ENCODE assay signal across 6 cellular contexts in the genomic region with DNA sequence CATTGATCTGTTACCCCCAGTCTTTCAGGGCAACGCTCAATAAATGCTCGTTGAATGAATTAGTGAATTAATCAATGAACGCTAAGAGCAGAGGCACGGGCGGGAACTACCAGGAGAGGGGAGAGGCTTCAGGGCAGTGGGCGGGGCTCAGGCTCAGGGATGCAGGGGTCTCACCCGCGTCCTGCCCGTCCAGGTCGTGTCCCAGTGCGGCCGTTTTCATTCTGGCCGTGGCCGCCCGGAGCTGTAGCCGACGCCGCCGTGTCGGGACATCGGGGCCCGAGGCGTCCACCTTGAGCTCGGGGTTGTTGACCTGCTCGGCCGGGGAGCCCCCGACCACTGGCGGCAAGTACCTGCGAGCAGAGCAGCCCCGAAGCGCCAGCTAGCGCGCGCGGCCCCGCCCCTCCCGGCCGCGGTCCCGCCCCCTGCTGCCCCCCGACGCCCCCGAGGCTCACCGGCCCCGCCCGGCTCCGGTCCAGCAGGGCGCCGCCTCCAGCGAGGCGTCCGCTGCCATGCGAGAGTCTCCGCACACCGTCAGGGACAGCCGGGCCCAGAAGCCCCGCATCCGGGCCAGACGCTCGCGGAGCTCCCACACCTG. TPM values are rescaled to one million over a fixed set of nuclear protein-coding genes. Genes with fewer than 3 reads are reported as not detected.
DNase-seq lines count a peak whose midpoint lies in the region; ATAC-seq and TF ChIP-seq lines count a peak whose summit lies in the region.

No MANE protein-coding gene starts in this region.

- no peak overlapping the region for H3K27ac Mint-ChIP-seq in CD14-positive monocyte

- peaks cover 4 to 21% of the 10 kb centered on the region in 2 donors for H3K36me3 Mint-ChIP-seq in CD14-positive monocyte

- intact Hi-C loops in Panc1 (cut with micrococcal nuclease; ENCODE audit: unreplicated experiment), result no loop called here
- intact Hi-C loops in spleen (cut with DNase I; ENCODE audit: low total_unique reads), result no loop called here
- intact Hi-C loops in CD14-positive monocyte (cut with micrococcal nuclease), result no loop called here

- H3K36me3 ChIP-seq in Panc1 (ENCODE audit: control insufficient read depth, insufficient read depth, low read length), result no peaks in the 10 kb centered on the region
- H3K36me3 ChIP-seq in spleen, result no peaks in the 10 kb centered on the region

- 5 to 29% (median 8%) methylated on average over 4 to 61 of the region's 61 CpGs for WGBS in spleen, 5 donors

- DNase-seq in Panc1 (ENCODE audit: low read depth, low spot score) (no peak), epithelial cell of esophagus (ENCODE audit: low read depth) (no peak), spleen (peak; percentile 85), CD14-positive monocyte (ENCODE audit: low spot score) (no peak), NCI-H2171 treated with DMSO at 0.1 percent for 48 hours (lab: John Stamatoyannopoulos, UW) (no peak)

- H3K27me3 Mint-ChIP-seq in CD14-positive monocyte (ENCODE audit: low read depth in 3 of 3), result peaks cover 64 to 74% (median 71%) of the 10 kb centered on the region in 3 donors

- peaks cover 0 to 22% (median 9%) of the 10 kb centered on the region in 7 donors for H3K9me3 Mint-ChIP-seq in CD14-positive monocyte

- POLR2A ChIA-PET in Panc1 (lab: Charles Lee), result no interaction called here

- H3K27me3 ChIP-seq in Panc1 (ENCODE audit: control insufficient read depth, insufficient read depth, low read length), result no peaks in the 10 kb centered on the region
- H3K27me3 ChIP-seq in spleen (replicated peaks in 1 of 7), result peaks cover 0 to 70% (median 37%) of the 10 kb centered on the region in 7 donors

- TF ChIP-seq POLR2A in spleen (IDR thresholded peaks at IDR 0.05), result no peak

- H3K4me3 ChIP-seq in Panc1 (ENCODE audit: low read depth in 2 of 2, low read length in 2 of 2) (peak overlapping the region; percentile 36 to 44), epithelial cell of esophagus (ENCODE audit: low read length) (peak overlapping the region; percentile 23), spleen (peak overlapping the region; percentile 18 to 73 (median 44))

- CTCF ChIA-PET in Panc1 (lab: Charles Lee), result no interaction called here

- peaks cover 7% of the 10 kb centered on the region for H3K4me1 ChIP-seq in Panc1 (ENCODE audit: control insufficient read depth, insufficient read depth, low read length)
- H3K4me1 ChIP-seq in spleen, result peaks cover 19 to 68% (median 41%) of the 10 kb centered on the region in 6 donors

- in situ Hi-C loops in Panc1 (cut with HindIII; ENCODE audit: low pct_unique_long_range_greater_than_20kb, low sequenced_read_pairs), result no loop called here

- H3K9me3 ChIP-seq in Panc1 (ENCODE audit: control insufficient read depth, insufficient read depth, low read depth, low read length) (no peaks in the 10 kb centered on the region), spleen (no peaks in the 10 kb centered on the region)

- TF ChIP-seq CTCF in Panc1 (IDR thresholded peaks at IDR 0.05) (no peak), epithelial cell of esophagus (IDR thresholded peaks at IDR 0.05; ENCODE audit: insufficient read depth, low read depth, low read length, missing control alignments) (no peak), spleen (IDR thresholded peaks at IDR 0.05 in 8 of 11, conservative IDR thresholded peaks at IDR 0.05 in 3 of 11) (no peak), CD14-positive monocyte (IDR thresholded peaks at IDR 0.05) (no peak)

- ATAC-seq in Panc1 (peak; percentile 59), GM18858 (IDR thresholded peaks at IDR 0.05; ENCODE audit: unreplicated experiment) (no peak)

- H3K4me1 Mint-ChIP-seq in CD14-positive monocyte, result peaks cover 43% of the 10 kb centered on the region

- H3K27ac ChIP-seq in Panc1 (ENCODE audit: low read length) (no peak overlapping the region), spleen (peak overlapping the region in 1 of 8 donors; percentile 28)

- H3K4me3 Mint-ChIP-seq in CD14-positive monocyte, result peak overlapping the region in 1 of 2 donors; percentile 87

- no TSS peak for BruUV-seq in Panc1 (replicated peaks; lab: Mats Ljungman, UMichigan)

RNA-seq across cellular contexts. Expression of a gene that starts 2.8 kb away (rescaled TPM):
- total RNA-seq in Panc1 (2021; ENCODE audit: unreplicated experiment) (0.98 TPM), spleen (1 to 10 TPM; 1.3 to 6.2 (median 3.0) TPM)
- 1.7 TPM for polyA plus RNA-seq in Panc1 (2012; ENCODE audit: insufficient read length)
- polyA plus RNA-seq in spleen (1 to 10 TPM; 1.0 to 2.8 (median 1.1) TPM), CD14-positive monocyte (not detected)

RNA-seq across cellular contexts. Expression of a gene that starts 6.0 kb away (rescaled TPM):
- total RNA-seq in Panc1 (2021; ENCODE audit: unreplicated experiment) (7.9 TPM), spleen (1 to 10 TPM; 2.4 to 5.3 (median 4.5) TPM)
- polyA plus RNA-seq in Panc1 (2012; ENCODE audit: insufficient read length), result 6.4 TPM
- polyA plus RNA-seq in spleen (1 to 10 TPM; 2.1 to 4.4 (median 4.2) TPM), CD14-positive monocyte (not detected)

RNA-seq across cellular contexts. Expression of a gene that starts 6.5 kb away (rescaled TPM):
- 1.7 TPM for total RNA-seq in Panc1 (2021; ENCODE audit: unreplicated experiment)
- polyA plus RNA-seq in Panc1 (2012; ENCODE audit: insufficient read length), result 3.8 TPM
- 10 to 100 TPM in 5 of 7 donors, 1 to 10 TPM in 2; 8.0 to 59.6 (median 31.4) TPM for total RNA-seq in spleen
- 100 to 1,000 TPM in 2 of 3 donors, 10 to 100 TPM in 1; 69.5 to 123 (median 104) TPM for polyA plus RNA-seq in spleen
- under 1 TPM in 1 of 2 donors, not detected in 1; 0.39 TPM for polyA plus RNA-seq in CD14-positive monocyte

RNA-seq across cellular contexts. Expression of a gene that starts 12.7 kb away (rescaled TPM):
- 33.2 TPM for total RNA-seq in Panc1 (2021; ENCODE audit: unreplicated experiment)
- 24.3 TPM for polyA plus RNA-seq in Panc1 (2012; ENCODE audit: insufficient read length)
- 10 to 100 TPM; 33.0 to 68.7 (median 48.2) TPM for total RNA-seq in spleen
- 10 to 100 TPM; 33.0 to 54.5 (median 51.4) TPM for polyA plus RNA-seq in spleen
- 1 to 10 TPM; 1.0 to 1.6 TPM for polyA plus RNA-seq in CD14-positive monocyte

RNA-seq across cellular contexts. Expression of a gene that starts 22.5 kb away (rescaled TPM):
- total RNA-seq in Panc1 (2021; ENCODE audit: unreplicated experiment), result 224 TPM
- 308 TPM for polyA plus RNA-seq in Panc1 (2012; ENCODE audit: insufficient read length)
- total RNA-seq in spleen, result 100 to 1,000 TPM; 152 to 328 (median 187) TPM
- 100 to 1,000 TPM; 470 to 709 (median 574) TPM for polyA plus RNA-seq in spleen
- 100 to 1,000 TPM; 621 to 754 TPM for polyA plus RNA-seq in CD14-positive monocyte
